30 cellular contexts compared by ENCODE assay signal in the genomic region with DNA sequence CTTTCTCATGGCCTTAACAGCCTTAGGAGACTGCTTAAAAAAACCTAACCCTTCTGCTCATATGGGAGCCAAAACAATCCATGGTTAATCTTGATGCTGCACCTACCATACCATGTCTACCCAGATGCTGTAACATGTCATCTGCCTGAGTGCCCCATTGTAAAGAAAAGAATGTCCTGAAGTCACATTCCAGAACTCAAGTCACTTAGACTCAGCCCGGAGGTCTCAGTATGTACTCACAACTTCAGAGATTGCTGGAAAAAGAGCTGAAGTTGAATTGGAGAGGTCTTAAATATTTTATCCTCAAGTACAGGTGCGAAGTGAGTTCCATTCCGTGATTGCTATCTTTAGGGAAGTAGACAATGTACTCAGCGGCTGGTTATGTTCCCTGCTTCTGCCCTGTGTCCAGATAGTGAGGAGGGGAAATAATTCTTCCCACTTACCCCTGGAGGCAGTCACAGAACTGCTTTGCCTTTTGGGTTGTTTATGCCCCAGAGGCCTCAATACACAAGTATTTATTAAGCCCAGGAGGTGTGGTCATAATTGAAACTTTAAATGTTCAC. TPM values are rescaled to one million over a fixed set of nuclear protein-coding genes. Genes with fewer than 3 reads are reported as not detected.
"Had no signal": no experiment of that assay in that cellular context is flagged by ENCODE, and none has a peak within 500 bp of the region (broad histone marks: within the 10 kb centered on the region; RNA-seq: fewer than 3 reads in every experiment).

No MANE protein-coding gene starts in this region.

- ATAC-seq: activated CD4-positive, alpha-beta T cell treated with anti-CD3 and anti-CD28 coated beads for 36 hours; activated CD8-positive, alpha-beta memory T cell treated with anti-CD3 and anti-CD28 coated beads, Interleukin-2, amount 10 ng/mL, durations not matched to agents 7 days and 5 days; activated CD8-positive, alpha-beta T cell treated with anti-CD3 and anti-CD28 coated beads, Interleukin-2, amount 10 ng/mL, durations not matched to agents 7 days and 5 days; activated naive CD4-positive, alpha-beta T cell treated with anti-CD3 and anti-CD28 coated beads, Interleukin-2, amount 50 U/mL, for 72 hours; gastroesophageal sphincter had no signal

- H3K36me3 ChIP-seq: ascending aorta, breast epithelium, cardiac muscle cell, colonic mucosa, esophagus squamous epithelium, gastroesophageal sphincter had no signal

- H3K27ac ChIP-seq: ascending aorta, breast epithelium, cardiac muscle cell, colonic mucosa, epithelial cell of prostate, esophagus squamous epithelium, gastroesophageal sphincter had no signal

- H3K9me3 ChIP-seq: ascending aorta, breast epithelium, colonic mucosa, esophagus squamous epithelium, gastroesophageal sphincter had no signal

- DNase-seq: activated CD4-positive, alpha-beta memory T cell treated with anti-CD3 and anti-CD28 coated beads for 36 hours; activated CD4-positive, alpha-beta T cell treated with anti-CD3 and anti-CD28 coated beads for 36 hours; activated CD4-positive, alpha-beta T cell treated with anti-CD3 and anti-CD28 coated beads, Interleukin-2, amount 10 ng/mL, durations not matched to agents 24 days and 14 days; activated CD4-positive, CD25-positive, alpha-beta regulatory T cell; activated CD4-positive, CD25-positive, alpha-beta regulatory T cell treated with anti-CD3 and anti-CD28 coated beads, Interleukin-2, amount 50 U/mL, for 72 hours; activated CD8-positive, alpha-beta memory T cell treated with anti-CD3 and anti-CD28 coated beads, Interleukin-2, amount 10 ng/mL, durations not matched to agents 7 days and 5 days; activated CD8-positive, alpha-beta memory T cell treated with anti-CD3 and anti-CD28 coated beads, Interleukin-2, amount 50 U/mL, for 4 hours; activated CD8-positive, alpha-beta T cell treated with anti-CD3 and anti-CD28 coated beads, Interleukin-2, amount 10 ng/mL, durations not matched to agents 7 days and 5 days; activated gamma-delta T cell; activated naive CD4-positive, alpha-beta T cell; activated naive CD4-positive, alpha-beta T cell treated with anti-CD3 and anti-CD28 coated beads, Interleukin-2, amount 10 ng/mL, durations not matched to agents 7 days and 5 days; activated naive CD8-positive, alpha-beta T cell treated with anti-CD3 and anti-CD28 coated beads, Interleukin-2, amount 10 ng/mL, durations not matched to agents 7 days and 5 days; activated T-cell treated with anti-CD3 and anti-CD28 coated beads, Interleukin-2, amount 50 U/mL, for 1 hour; activated T-cell treated with anti-CD3 and anti-CD28 coated beads, Interleukin-2, amount 50 U/mL, for 48 hours; central memory CD4-positive, alpha-beta T cell; cerebellar nuclear complex; colonic mucosa; effector CD8-positive, alpha-beta T cell; esophagus squamous epithelium; foreskin melanocyte; T-helper 2 cell had no signal

- H3K27me3 ChIP-seq: ascending aorta, breast epithelium, cardiac muscle cell, colonic mucosa, esophagus squamous epithelium, gastroesophageal sphincter had no signal

- H3K4me1 ChIP-seq: colonic mucosa had no signal

- H3K4me3 ChIP-seq: ascending aorta, breast epithelium, cardiac muscle cell, colonic mucosa, esophagus squamous epithelium, gastroesophageal sphincter had no signal

RNA-seq across cellular contexts. Expression of a gene that starts 57.5 kb away (rescaled TPM):
- total RNA-seq: ascending aorta, endothelial cell of umbilical vein, fibroblast of villous mesenchyme had no signal
- polyA plus RNA-seq: endothelial cell of umbilical vein, fibroblast of lung had no signal
